1 cellular context compared by ENCODE assay signal in the genomic region with DNA sequence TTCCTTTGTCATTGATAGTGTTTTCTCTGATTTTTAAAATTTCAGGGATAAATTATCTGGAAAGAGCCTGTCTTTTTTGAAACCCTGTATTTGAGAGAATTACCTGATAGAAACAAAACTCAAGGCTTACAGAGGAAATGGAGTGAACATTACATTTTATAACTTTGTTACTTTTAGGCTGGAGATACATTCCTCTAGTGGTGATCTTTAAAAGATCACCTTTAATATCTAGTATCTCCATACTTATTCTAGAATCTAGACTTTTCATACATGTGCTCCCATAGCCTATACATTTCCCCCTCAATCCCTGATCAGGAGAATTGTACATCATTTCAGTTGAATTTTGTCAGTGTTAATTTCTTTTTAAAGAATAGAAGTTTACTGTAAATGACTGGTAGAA.
TF ChIP-seq lines count a peak whose summit lies in the region.

No MANE protein-coding gene starts in this region.

TF ChIP-seq in HCT116, 20 proteins besides CTCF, POLR2A, EP300 and RAD21:
- TF ChIP-seq, protein P1, sequence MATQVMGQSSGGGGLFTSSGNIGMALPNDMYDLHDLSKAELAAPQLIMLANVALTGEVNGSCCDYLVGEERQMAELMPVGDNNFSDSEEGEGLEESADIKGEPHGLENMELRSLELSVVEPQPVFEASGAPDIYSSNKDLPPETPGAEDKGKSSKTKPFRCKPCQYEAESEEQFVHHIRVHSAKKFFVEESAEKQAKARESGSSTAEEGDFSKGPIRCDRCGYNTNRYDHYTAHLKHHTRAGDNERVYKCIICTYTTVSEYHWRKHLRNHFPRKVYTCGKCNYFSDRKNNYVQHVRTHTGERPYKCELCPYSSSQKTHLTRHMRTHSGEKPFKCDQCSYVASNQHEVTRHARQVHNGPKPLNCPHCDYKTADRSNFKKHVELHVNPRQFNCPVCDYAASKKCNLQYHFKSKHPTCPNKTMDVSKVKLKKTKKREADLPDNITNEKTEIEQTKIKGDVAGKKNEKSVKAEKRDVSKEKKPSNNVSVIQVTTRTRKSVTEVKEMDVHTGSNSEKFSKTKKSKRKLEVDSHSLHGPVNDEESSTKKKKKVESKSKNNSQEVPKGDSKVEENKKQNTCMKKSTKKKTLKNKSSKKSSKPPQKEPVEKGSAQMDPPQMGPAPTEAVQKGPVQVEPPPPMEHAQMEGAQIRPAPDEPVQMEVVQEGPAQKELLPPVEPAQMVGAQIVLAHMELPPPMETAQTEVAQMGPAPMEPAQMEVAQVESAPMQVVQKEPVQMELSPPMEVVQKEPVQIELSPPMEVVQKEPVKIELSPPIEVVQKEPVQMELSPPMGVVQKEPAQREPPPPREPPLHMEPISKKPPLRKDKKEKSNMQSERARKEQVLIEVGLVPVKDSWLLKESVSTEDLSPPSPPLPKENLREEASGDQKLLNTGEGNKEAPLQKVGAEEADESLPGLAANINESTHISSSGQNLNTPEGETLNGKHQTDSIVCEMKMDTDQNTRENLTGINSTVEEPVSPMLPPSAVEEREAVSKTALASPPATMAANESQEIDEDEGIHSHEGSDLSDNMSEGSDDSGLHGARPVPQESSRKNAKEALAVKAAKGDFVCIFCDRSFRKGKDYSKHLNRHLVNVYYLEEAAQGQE (IDR thresholded peaks at IDR 0.05; ENCODE audit: low read depth), result no peak
